Comparison of ENCODE assay signal across 9 cellular contexts in the genomic region with DNA sequence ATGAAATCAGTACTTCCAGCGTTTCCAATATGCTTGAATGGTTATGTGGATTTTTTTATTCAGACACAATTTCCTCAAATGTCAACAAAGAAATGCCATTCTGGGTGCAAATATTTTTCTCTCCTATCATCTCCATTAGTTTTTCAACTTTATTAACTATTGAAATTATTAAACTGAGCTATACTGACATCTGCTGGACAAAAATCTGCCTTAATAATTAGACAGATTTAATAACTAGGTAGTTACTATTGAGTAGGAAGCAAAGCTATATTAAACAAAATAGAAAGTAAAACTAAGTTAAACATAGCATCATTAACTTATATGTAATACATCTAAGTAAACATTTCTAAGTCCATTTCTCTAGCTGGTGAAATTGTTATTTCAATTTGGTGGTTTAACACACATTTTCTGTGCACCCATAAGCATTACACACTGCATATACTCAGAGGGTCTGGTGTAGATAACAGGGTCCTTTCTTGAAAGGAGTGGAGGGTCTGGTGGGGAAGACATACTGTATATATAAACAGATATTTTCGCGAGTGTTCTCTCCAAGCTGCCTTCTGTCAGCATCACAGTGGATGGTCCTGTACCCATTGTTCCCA.
DNase-seq lines count a peak whose midpoint lies in the region; ATAC-seq, FAIRE-seq and TF ChIP-seq lines count a peak whose summit lies in the region.
"Had no signal": no experiment of that assay in that cellular context is flagged by ENCODE, and none has a peak within 500 bp of the region (broad histone marks: within the 10 kb centered on the region; RNA-seq: fewer than 3 reads in every experiment).

No MANE protein-coding gene starts in this region.

- FAIRE-seq in GM12878 (lab: Jason Lieb, UNC) = no peak
- FAIRE-seq: colon had no signal

- H3K27me3 ChIP-seq in GM12878 (replicated peaks in 1 of 2; ENCODE audit: control insufficient read depth in 2 of 2, insufficient read depth in 2 of 2, low read length in 1 of 2) (no peaks in the 10 kb centered on the region), spleen (replicated peaks in 1 of 7) (no peaks in the 10 kb centered on the region)

- no peaks in the 10 kb centered on the region for H4K20me1 ChIP-seq in GM12878 (ENCODE audit: control insufficient read depth, insufficient read depth)

- in situ Hi-C loops in G401 (cut with HindIII; ENCODE audit: low sequenced_read_pairs) (no loop called here), GM12878 (cut with MboI) (loop anchor here (10.0 kb wide), 1 partner anchor 155 kb away; no protein-coding TSS in a partner anchor)

- no peak overlapping the region for H3K9ac ChIP-seq in GM12878 (ENCODE audit: control insufficient read depth, insufficient read depth, low read length)

- ATAC-seq in GM12878 (peak; percentile 52), GM21367 (IDR thresholded peaks at IDR 0.05; ENCODE audit: unreplicated experiment) (no peak)

- H3K27ac ChIP-seq in GM12878 (ENCODE audit: control insufficient read depth, insufficient read depth) (no peak overlapping the region), spleen (no peak overlapping the region)

- H2AFZ ChIP-seq in GM12878 (ENCODE audit: control insufficient read depth, low read depth, low read length) = no peak overlapping the region

- H3K36me3 ChIP-seq in GM12878 (ENCODE audit: control insufficient read depth in 2 of 2, insufficient read depth in 2 of 2, low read length in 1 of 2) (no peaks in the 10 kb centered on the region), spleen (no peaks in the 10 kb centered on the region)

- H3K9me3 ChIP-seq in GM12878 (replicated peaks; ENCODE audit: control insufficient read depth, insufficient read depth, low read length) (no peaks in the 10 kb centered on the region), spleen (no peaks in the 10 kb centered on the region)

- CTCF ChIA-PET in GM12878 (lab: Yijun Ruan, JAX) = interaction anchor here (0.7 to 2.9 kb wide), 30 partner anchors 8 to 1064 kb away, joined by 3 to 50 read pairs (median 4); no protein-coding TSS in a partner anchor

- TF ChIP-seq EP300 in GM12878 (IDR thresholded peaks at IDR 0.05; ENCODE audit: borderline replicate concordance in 1 of 2, control insufficient read depth in 1 of 2, low read depth in 2 of 2, low read length in 2 of 2) = no peak

- no peaks in the 10 kb centered on the region for H3K36me3 Mint-ChIP-seq in mesothelial cell of epicardium
- no peaks in the 10 kb centered on the region for H3K36me3 Mint-ChIP-seq in activated T-cell treated with anti-CD3 and anti-CD28 coated beads, Interleukin-2, amount 50 U/mL, for 24 hours (ENCODE audit: low read depth)

- H3K79me2 ChIP-seq in GM12878 (ENCODE audit: control insufficient read depth, insufficient read depth, low read length) = no peaks in the 10 kb centered on the region

- H3K4me1 ChIP-seq in GM12878 (ENCODE audit: control insufficient read depth, insufficient read depth, low read length) (no peaks in the 10 kb centered on the region), spleen (peaks cover 0 to 4% (median 0%) of the 10 kb centered on the region in 6 donors)

- H3K4me2 ChIP-seq in GM12878 (ENCODE audit: control insufficient read depth, insufficient read depth) = no peak overlapping the region

- peaks cover 2% of the 10 kb centered on the region for H3K27me3 Mint-ChIP-seq in mesothelial cell of epicardium (ENCODE audit: low read depth)
- peaks cover 8% of the 10 kb centered on the region for H3K27me3 Mint-ChIP-seq in activated T-cell treated with anti-CD3 and anti-CD28 coated beads, Interleukin-2, amount 50 U/mL, for 24 hours

- intact Hi-C loops in GM12878 (cut with micrococcal nuclease; ENCODE audit: unreplicated experiment) = loop anchor here (1.0 to 2.0 kb wide), 2 partner anchors 151 to 422 kb away; no protein-coding TSS in a partner anchor
- intact Hi-C loops in spleen (cut with DNase I; ENCODE audit: low total_unique reads) = no loop called here

- SMC1A ChIA-PET in GM12878 (lab: Charles Lee; ENCODE audit: uncharacterized antibody, unreplicated experiment) = interaction anchor here (0.6 to 2.9 kb wide), 14 partner anchors 11 to 424 kb away, joined by 3 to 33 read pairs (median 4); no protein-coding TSS in a partner anchor

- no peaks in the 10 kb centered on the region for H3K9me3 Mint-ChIP-seq in mesothelial cell of epicardium
- no peaks in the 10 kb centered on the region for H3K9me3 Mint-ChIP-seq in activated T-cell treated with anti-CD3 and anti-CD28 coated beads, Interleukin-2, amount 50 U/mL, for 24 hours

- H3K4me3 ChIP-seq in GM12878 = no peak overlapping the region
- no peak overlapping the region for H3K4me3 ChIP-seq in spleen

- TF ChIP-seq CTCF in GM12878 (IDR thresholded peaks at IDR 0.05 in 2 of 3, conservative IDR thresholded peaks at IDR 0.05 in 1 of 3; ENCODE audit: control insufficient read depth in 2 of 3, extremely low read depth in 1 of 3, insufficient read depth in 1 of 3, low read depth in 3 of 3, low read length in 3 of 3) (peak in 2 of 3 experiments; percentile 18 to 26; a peak in 2 of 6 replicates), mesothelial cell of epicardium (IDR thresholded peaks at IDR 0.05; ENCODE audit: unreplicated experiment) (peak; percentile 65), spleen (IDR thresholded peaks at IDR 0.05 in 8 of 11, conservative IDR thresholded peaks at IDR 0.05 in 3 of 11) (peak in 4 of 11 experiments; percentile 6 to 18 (median 15))

- RAD21 ChIA-PET in GM12878 (lab: Charles Lee; ENCODE audit: unreplicated experiment) = interaction anchor here (0.8 to 2.7 kb wide), 11 partner anchors 10 to 1992 kb away, joined by 3 to 34 read pairs (median 4); no protein-coding TSS in a partner anchor

- 8% methylated on average over 3 of the region's 3 CpGs for WGBS in GM12878 (ENCODE audit: insufficient coverage, insufficient replicate concordance, low lambda C conversion rate, missing lambda C conversion rate)
- WGBS in spleen, 5 donors = 61 to 70% (median 62%) methylated on average over 3 of the region's 3 CpGs

- no peak for TF ChIP-seq POLR2A in GM12878 (IDR thresholded peaks at IDR 0.05; ENCODE audit: low read depth, low read length)
- TF ChIP-seq POLR2A in spleen (IDR thresholded peaks at IDR 0.05) = no peak

- peaks cover 1% of the 10 kb centered on the region for H3K4me1 Mint-ChIP-seq in mesothelial cell of epicardium
- H3K4me1 Mint-ChIP-seq in activated T-cell treated with anti-CD3 and anti-CD28 coated beads, Interleukin-2, amount 50 U/mL, for 24 hours (ENCODE audit: low read depth) = no peaks in the 10 kb centered on the region

- TF ChIP-seq RAD21 in GM12878 (IDR thresholded peaks at IDR 0.05; ENCODE audit: insufficient read depth, low read depth, low read length) = peak; percentile 25; the same call in 1 of the 2 replicates

- H3K4me3 Mint-ChIP-seq in mesothelial cell of epicardium = no peak overlapping the region
- no peak overlapping the region for H3K4me3 Mint-ChIP-seq in activated T-cell treated with anti-CD3 and anti-CD28 coated beads, Interleukin-2, amount 50 U/mL, for 24 hours

- H3K27ac Mint-ChIP-seq in mesothelial cell of epicardium = no peak overlapping the region
- no peak overlapping the region for H3K27ac Mint-ChIP-seq in activated T-cell treated with anti-CD3 and anti-CD28 coated beads, Interleukin-2, amount 50 U/mL, for 24 hours

- DNase-seq in G401 (ENCODE audit: low spot score) = peak; percentile 42
- DNase-seq in HT-29 (ENCODE audit: low spot score) = peak; percentile 71
- no peak for DNase-seq in GM12878 (ENCODE audit: low read depth, low spot score)
- DNase-seq in mesothelial cell of epicardium (ENCODE audit: low spot score in 2 of 2, unreplicated experiment in 2 of 2) = no peak
- no peak for DNase-seq in spleen
- no peak for DNase-seq in activated T-cell treated with anti-CD3 and anti-CD28 coated beads, Interleukin-2, amount 50 U/mL, for 24 hours
- DNase-seq in stimulated activated CD4-positive, alpha-beta T cell treated with anti-CD3 and anti-CD28 coated beads, Interleukin-4, amount 100 ng/mL, for 4 hours = no peak

- POLR2A ChIA-PET in GM12878 (lab: Charles Lee) = no interaction called here

- BruUV-seq in GM12878 (replicated peaks; lab: Mats Ljungman, UMichigan) = no TSS peak

TF ChIP-seq in GM12878, 131 proteins besides CTCF, POLR2A, EP300 and RAD21:
- no peak for TF ChIP-seq JUNB (IDR thresholded peaks at IDR 0.05)
- TF ChIP-seq SMC3 (IDR thresholded peaks at IDR 0.05; ENCODE audit: borderline replicate concordance, low read length) = peak; percentile 48; the same call in 1 of the 2 replicates

Comparison
In these comparisons a context has a peak if more than half of its experiments do, and no peak if none do; other contexts are left out.
1. DNase-seq: peak in G401 (single experiment) and HT-29 (single experiment); none in GM12878 (single experiment), mesothelial cell of epicardium (0 of 2), spleen (single experiment), activated T-cell treated with anti-CD3 and anti-CD28 coated beads, Interleukin-2, amount 50 U/mL, for 24 hours (single experiment) and stimulated activated CD4-positive, alpha-beta T cell treated with anti-CD3 and anti-CD28 coated beads, Interleukin-4, amount 100 ng/mL, for 4 hours (0 of 2).